Comparison of ENCODE assay signal across 5 cellular contexts in genomic region chr2:187854801-187855200, GRCh38.
"Had no signal": no experiment of that assay in that cellular context is flagged by ENCODE, and none has a peak within 500 bp of the region (broad histone marks: within the 10 kb centered on the region; RNA-seq: fewer than 3 reads in every experiment).

No MANE protein-coding gene starts in this region.

- DNase-seq: H9, HCEC 1CT, IMR-90 had no signal

- H3K4me3 ChIP-seq: GM23338, K562 had no signal

- H2AFZ ChIP-seq: GM23338 had no signal

- H3K4me2 ChIP-seq: GM23338 had no signal
